ENCODE assay signal across 31 cellular contexts in the genomic region with DNA sequence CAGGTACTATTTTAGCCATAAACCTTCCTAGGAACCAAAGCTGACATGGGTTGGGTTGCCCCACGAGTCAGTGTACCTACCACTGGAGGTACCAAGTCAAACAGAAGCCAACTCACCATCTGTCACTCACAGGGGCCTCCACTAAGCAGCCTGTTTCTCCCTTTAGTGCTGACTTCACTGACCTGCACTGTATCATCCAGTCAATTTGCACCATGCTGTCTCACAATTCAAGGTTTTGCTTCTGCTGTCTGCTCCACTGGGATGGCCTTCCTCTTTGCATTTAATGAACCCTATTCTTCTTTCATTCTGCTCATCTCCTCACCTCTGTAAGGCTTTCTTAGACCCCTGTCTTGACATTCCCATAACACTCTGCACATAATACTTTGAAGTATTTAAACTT.
"Had no signal": no experiment of that assay in that cellular context is flagged by ENCODE, and none has a peak within 500 bp of the region (broad histone marks: within the 10 kb centered on the region; RNA-seq: fewer than 3 reads in every experiment).

No MANE protein-coding gene starts in this region.

- H3K27ac Mint-ChIP-seq: activated B cell treated with CpG ODN at 0.5 μM for 24 hours; activated CD4-positive, alpha-beta T cell treated with anti-CD3 and anti-CD28 coated beads for 36 hours; activated CD8-positive, alpha-beta T cell treated with anti-CD3 and anti-CD28 coated beads, Interleukin-2, amount 10 ng/mL, durations not matched to agents 7 days and 5 days; dendritic cell treated with granulocyte-macrophage colony-stimulating factor and Interleukin-4, amounts not matched to agents 40 ng/mL and 50 ng/mL, for 4 days; nephron; progenitor cell of endocrine pancreas; stimulated activated effector memory CD8-positive, alpha-beta T cell treated with anti-CD3 and anti-CD28 coated beads, Interleukin-12 subunit alpha, Interleukin-12 subunit beta, amount 100 ng/mL, for 72 hours; T-cell; T-helper 2 cell treated with Interferon-gamma antibody and Interleukin-4, amounts not matched to agents 5 μg/mL and 100 μg/mL, for 36 hours; type B pancreatic cell had no signal

- H3K4me3 ChIP-seq: esophagus squamous epithelium, left lung, lung, mucosa of descending colon, ovary, skin epidermis, uterus had no signal

- H3K9me3 ChIP-seq: esophagus squamous epithelium, left lung, mucosa of descending colon, neutrophil, ovary, uterus had no signal

- H3K9me3 Mint-ChIP-seq: activated B cell treated with CpG ODN at 0.5 μM for 24 hours; dendritic cell treated with granulocyte-macrophage colony-stimulating factor and Interleukin-4, amounts not matched to agents 40 ng/mL and 50 ng/mL, for 4 days; nephron; stimulated activated effector memory CD8-positive, alpha-beta T cell treated with anti-CD3 and anti-CD28 coated beads, Interleukin-12 subunit alpha, Interleukin-12 subunit beta, amount 100 ng/mL, for 72 hours; stimulated activated naive CD8-positive, alpha-beta T cell treated with anti-CD3 and anti-CD28 coated beads, Interleukin-15, amount 100 ng/mL, for 72 hours; T-cell; T-helper 2 cell treated with Interferon-gamma antibody and Interleukin-4, amounts not matched to agents 5 μg/mL and 100 μg/mL, for 36 hours; type B pancreatic cell had no signal

- ATAC-seq: activated CD4-positive, alpha-beta T cell treated with anti-CD3 and anti-CD28 coated beads for 36 hours; activated CD8-positive, alpha-beta memory T cell treated with anti-CD3 and anti-CD28 coated beads, Interleukin-2, amount 10 ng/mL, durations not matched to agents 7 days and 5 days; activated CD8-positive, alpha-beta T cell treated with anti-CD3 and anti-CD28 coated beads, Interleukin-2, amount 10 ng/mL, durations not matched to agents 7 days and 5 days; left lung; mucosa of descending colon; sciatic nerve; stimulated activated effector memory CD8-positive, alpha-beta T cell treated with anti-CD3 and anti-CD28 coated beads, Interleukin-12 subunit alpha, Interleukin-12 subunit beta, amount 100 ng/mL, for 72 hours; stimulated activated naive CD8-positive, alpha-beta T cell treated with anti-CD3 and anti-CD28 coated beads, Interleukin-15, amount 100 ng/mL, for 72 hours; T-cell had no signal

- H3K36me3 ChIP-seq: ovary, uterus had no signal

- H3K4me1 ChIP-seq: esophagus squamous epithelium, left lung, uterus had no signal

- H3K4me3 Mint-ChIP-seq: activated B cell treated with CpG ODN at 0.5 μM for 24 hours; activated CD4-positive, alpha-beta T cell treated with anti-CD3 and anti-CD28 coated beads for 36 hours; activated CD8-positive, alpha-beta memory T cell treated with anti-CD3 and anti-CD28 coated beads, Interleukin-2, amount 10 ng/mL, durations not matched to agents 7 days and 5 days; activated CD8-positive, alpha-beta T cell treated with anti-CD3 and anti-CD28 coated beads, Interleukin-2, amount 10 ng/mL, durations not matched to agents 7 days and 5 days; dendritic cell treated with granulocyte-macrophage colony-stimulating factor and Interleukin-4, amounts not matched to agents 40 ng/mL and 50 ng/mL, for 4 days; nephron; stimulated activated effector memory CD8-positive, alpha-beta T cell treated with anti-CD3 and anti-CD28 coated beads, Interleukin-12 subunit alpha, Interleukin-12 subunit beta, amount 100 ng/mL, for 72 hours; stimulated activated naive CD8-positive, alpha-beta T cell treated with anti-CD3 and anti-CD28 coated beads, Interleukin-15, amount 100 ng/mL, for 72 hours; T-cell; T-helper 2 cell treated with Interferon-gamma antibody and Interleukin-4, amounts not matched to agents 5 μg/mL and 100 μg/mL, for 36 hours; type B pancreatic cell had no signal

- DNase-seq: activated B cell treated with CpG ODN at 0.5 μM for 24 hours; activated CD4-positive, alpha-beta T cell treated with anti-CD3 and anti-CD28 coated beads for 36 hours; activated CD8-positive, alpha-beta memory T cell treated with anti-CD3 and anti-CD28 coated beads, Interleukin-2, amount 10 ng/mL, durations not matched to agents 7 days and 5 days; activated CD8-positive, alpha-beta T cell treated with anti-CD3 and anti-CD28 coated beads, Interleukin-2, amount 10 ng/mL, durations not matched to agents 7 days and 5 days; activated effector memory CD4-positive, alpha-beta T cell treated with anti-CD3 and anti-CD28 coated beads, Interleukin-2, amount 50 U/mL, for 16 hours; activated naive CD4-positive, alpha-beta T cell treated with anti-CD3 and anti-CD28 coated beads, Interleukin-2, amount 50 U/mL, for 16 hours; amniotic stem cell; caudate nucleus; effector CD4-positive, alpha-beta T cell; esophagus squamous epithelium; foreskin melanocyte; left lung; mucosa of descending colon; ovary; stimulated activated CD4-positive, alpha-beta T cell treated with anti-CD3 and anti-CD28 coated beads, Interleukin-12 subunit alpha, Interleukin-12 subunit beta, amount 100 ng/mL, for 4 hours; stimulated activated CD4-positive, alpha-beta T cell treated with anti-CD3 and anti-CD28 coated beads, Interleukin-4, amount 100 ng/mL, for 24 hours; stimulated activated naive CD8-positive, alpha-beta T cell treated with anti-CD3 and anti-CD28 coated beads, Interleukin-15, amount 100 ng/mL, for 72 hours; substantia nigra; T-cell; uterus had no signal

- H3K4me1 Mint-ChIP-seq: activated B cell treated with CpG ODN at 0.5 μM for 24 hours; activated CD4-positive, alpha-beta T cell treated with anti-CD3 and anti-CD28 coated beads for 36 hours; nephron; stimulated activated naive CD8-positive, alpha-beta T cell treated with anti-CD3 and anti-CD28 coated beads, Interleukin-15, amount 100 ng/mL, for 72 hours had no signal

- H3K27ac ChIP-seq: epithelial cell of prostate, esophagus squamous epithelium, left lung, neutrophil, ovary, skin epidermis, uterus had no signal

- H3K27me3 Mint-ChIP-seq: activated B cell treated with CpG ODN at 0.5 μM for 24 hours; activated CD4-positive, alpha-beta T cell treated with anti-CD3 and anti-CD28 coated beads for 36 hours; activated CD8-positive, alpha-beta memory T cell treated with anti-CD3 and anti-CD28 coated beads, Interleukin-2, amount 10 ng/mL, durations not matched to agents 7 days and 5 days; dendritic cell treated with granulocyte-macrophage colony-stimulating factor and Interleukin-4, amounts not matched to agents 40 ng/mL and 50 ng/mL, for 4 days; progenitor cell of endocrine pancreas; stimulated activated naive CD8-positive, alpha-beta T cell treated with anti-CD3 and anti-CD28 coated beads, Interleukin-15, amount 100 ng/mL, for 72 hours; T-cell; type B pancreatic cell had no signal

- H3K27me3 ChIP-seq: esophagus squamous epithelium, left lung, neutrophil, ovary, uterus had no signal
